In genomic region chr3:197117107-197117506, GRCh38 we compare ENCODE assay signal across 19 cellular contexts.
DNase-seq lines count a peak whose midpoint lies in the region; ATAC-seq, FAIRE-seq and TF ChIP-seq lines count a peak whose summit lies in the region.
"Had no signal": no experiment of that assay in that cellular context is flagged by ENCODE, and none has a peak within 500 bp of the region (broad histone marks: within the 10 kb centered on the region; RNA-seq: fewer than 3 reads in every experiment).

No MANE protein-coding gene starts in this region.

- TF ChIP-seq CTCF in HCT116 (IDR thresholded peaks at IDR 0.05 in 2 of 3, conservative IDR thresholded peaks at IDR 0.05 in 1 of 3; ENCODE audit: borderline replicate concordance in 1 of 3, insufficient read depth in 1 of 3, low read depth in 2 of 3, low read length in 2 of 3) (no peak), astrocyte (IDR thresholded peaks at IDR 0.05; ENCODE audit: insufficient read depth, low read depth, low read length) (no peak), CD14-positive monocyte (IDR thresholded peaks at IDR 0.05) (no peak)

- RAD21 ChIA-PET in HCT116 (lab: Charles Lee; ENCODE audit: low non-redundant PET in 1 of 2, low total read pairs in 2 of 2, uncharacterized antibody in 2 of 2, unreplicated experiment in 2 of 2) = no interaction called here

- H3K27me3 ChIP-seq in HCT116 (ENCODE audit: insufficient read depth, low read length) (no peaks in the 10 kb centered on the region), astrocyte (ENCODE audit: insufficient read depth, low read length) (no peaks in the 10 kb centered on the region), iPS-18a (ENCODE audit: control insufficient read depth, insufficient read depth, low read length) (no peaks in the 10 kb centered on the region)
- H3K27me3 ChIP-seq: brain microvascular endothelial cell, dorsolateral prefrontal cortex, left lung, ovary had no signal

- TF ChIP-seq RAD21 in HCT116 (IDR thresholded peaks at IDR 0.05; ENCODE audit: low read depth) = no peak

- H3K9ac ChIP-seq in HCT116 (ENCODE audit: low read length) = no peak overlapping the region
- H3K9ac ChIP-seq in astrocyte (ENCODE audit: low read length) = no peak overlapping the region
- H3K9ac ChIP-seq in iPS-18a (ENCODE audit: low read length) = no peak overlapping the region

- no peaks in the 10 kb centered on the region for H4K20me1 ChIP-seq in HCT116 (ENCODE audit: insufficient read depth)
- H4K20me1 ChIP-seq in astrocyte (ENCODE audit: insufficient read depth, low read length) = peaks cover 45% of the 10 kb centered on the region

- no peaks in the 10 kb centered on the region for H3K9me2 ChIP-seq in HCT116 (ENCODE audit: insufficient read depth)

- FAIRE-seq in astrocyte (lab: Jason Lieb, UNC) = peak; percentile 5
- FAIRE-seq: D721Med had no signal

- H3K79me2 ChIP-seq in HCT116 (ENCODE audit: insufficient read depth, low read length) (peaks cover 3% of the 10 kb centered on the region; the same call in 1 of the 2 replicates), astrocyte (ENCODE audit: insufficient read depth, low read length) (peaks cover 46% of the 10 kb centered on the region)

- no peak overlapping the region for H2AFZ ChIP-seq in HCT116 (ENCODE audit: low read depth, low read length, poor library complexity, severe bottlenecking)
- no peak overlapping the region for H2AFZ ChIP-seq in astrocyte (ENCODE audit: low read depth, low read length)

- H3K4me3 ChIP-seq in HCT116 (replicated peaks in 1 of 2; ENCODE audit: low read depth in 1 of 2, low read length in 2 of 2) (no peak overlapping the region), astrocyte (ENCODE audit: insufficient read depth, low read depth, low read length) (no peak overlapping the region), iPS-18a (ENCODE audit: low read length) (no peak overlapping the region)
- H3K4me3 ChIP-seq: dorsolateral prefrontal cortex, left lung, ovary had no signal

- H3K36me3 Mint-ChIP-seq in astrocyte (ENCODE audit: low read depth, unreplicated experiment) (peaks cover 6% of the 10 kb centered on the region), CD14-positive monocyte (peaks cover 28 to 50% of the 10 kb centered on the region in 2 donors)

- no peaks in the 10 kb centered on the region for H3K9me3 Mint-ChIP-seq in astrocyte (ENCODE audit: unreplicated experiment)
- H3K9me3 Mint-ChIP-seq in CD14-positive monocyte = peaks cover 0 to 2% (median 0%) of the 10 kb centered on the region in 7 donors
- H3K9me3 Mint-ChIP-seq: stimulated activated naive CD8-positive, alpha-beta T cell treated with anti-CD3 and anti-CD28 coated beads, Interleukin-15, Interleukin-2, amounts not matched to agents 100 ng/mL and 50 ng/mL, for 24 hours had no signal

- in situ Hi-C loops in Caki2 (cut with HindIII; ENCODE audit: low pct_unique_long_range_greater_than_20kb, low sequenced_read_pairs) = no loop called here

- H3K4me1 Mint-ChIP-seq in astrocyte (ENCODE audit: low read depth, unreplicated experiment) (peaks cover 8% of the 10 kb centered on the region), CD14-positive monocyte (peaks cover 2% of the 10 kb centered on the region)

- H3K27ac Mint-ChIP-seq in astrocyte (ENCODE audit: unreplicated experiment) (no peak overlapping the region), CD14-positive monocyte (no peak overlapping the region)
- H3K27ac Mint-ChIP-seq: stimulated activated naive CD8-positive, alpha-beta T cell treated with anti-CD3 and anti-CD28 coated beads, Interleukin-15, Interleukin-2, amounts not matched to agents 100 ng/mL and 50 ng/mL, for 24 hours had no signal

- BruUV-seq in HCT116 (replicated peaks; lab: Mats Ljungman, UMichigan) = no TSS peak

- H3K27ac ChIP-seq in HCT116 (ENCODE audit: low read depth, low read length) = no peak overlapping the region
- H3K27ac ChIP-seq in astrocyte (ENCODE audit: low read depth, low read length) = no peak overlapping the region
- H3K27ac ChIP-seq in iPS-18a (ENCODE audit: low read length) = peak overlapping the region; percentile 49
- H3K27ac ChIP-seq: brain microvascular endothelial cell, left lung, ovary had no signal

- DNase-seq in Caki2 (ENCODE audit: low read depth) (peak; percentile 41), HCT116 (ENCODE audit: low read depth, low spot score) (no peak), astrocyte (ENCODE audit: low read depth) (peak; percentile 22), HEK293T (ENCODE audit: extremely low spot score) (no peak), CD14-positive monocyte (ENCODE audit: low spot score) (no peak), GF-D8 (lab: John Stamatoyannopoulos, UW) (no peak)
- DNase-seq: activated CD4-positive, CD25-positive, alpha-beta regulatory T cell; activated gamma-delta T cell treated with Interleukin-2 at 50 U/mL for 16 hours; brain microvascular endothelial cell; dorsolateral prefrontal cortex; Kasumi-1; left lung; NCI-H1436 treated with DMSO at 0.1 percent for 48 hours; NCI-H524; ovary had no signal

- H3K4me2 ChIP-seq in HCT116 (ENCODE audit: low read length) = peak overlapping the region; percentile 15; the same call in 1 of the 2 replicates
- no peak overlapping the region for H3K4me2 ChIP-seq in astrocyte (ENCODE audit: low read length)

- intact Hi-C loops in HCT116 (cut with micrococcal nuclease) = no loop called here
- intact Hi-C loops in CD14-positive monocyte (cut with micrococcal nuclease) = no loop called here

- H3K4me3 Mint-ChIP-seq in astrocyte (ENCODE audit: unreplicated experiment) (no peak overlapping the region), CD14-positive monocyte (no peak overlapping the region)
- H3K4me3 Mint-ChIP-seq: stimulated activated naive CD8-positive, alpha-beta T cell treated with anti-CD3 and anti-CD28 coated beads, Interleukin-15, Interleukin-2, amounts not matched to agents 100 ng/mL and 50 ng/mL, for 24 hours had no signal

- no peaks in the 10 kb centered on the region for H3K36me3 ChIP-seq in HCT116 (ENCODE audit: control insufficient read depth in 1 of 2, insufficient read depth in 2 of 2, low read length in 2 of 2)
- peaks cover 28% of the 10 kb centered on the region for H3K36me3 ChIP-seq in astrocyte (ENCODE audit: insufficient read depth, low read length)
- peaks cover 9% of the 10 kb centered on the region for H3K36me3 ChIP-seq in iPS-18a (ENCODE audit: control insufficient read depth, low read depth, low read length)
- H3K36me3 ChIP-seq: ovary had no signal

- TF ChIP-seq POLR2A in HCT116 (IDR thresholded peaks at IDR 0.05; ENCODE audit: borderline replicate concordance, extremely low read depth, insufficient read depth, insufficient read length) = no peak

- H3K27me3 Mint-ChIP-seq in astrocyte (ENCODE audit: low read depth, unreplicated experiment) (no peaks in the 10 kb centered on the region), CD14-positive monocyte (ENCODE audit: low read depth in 3 of 3) (no peaks in the 10 kb centered on the region)
- H3K27me3 Mint-ChIP-seq: stimulated activated naive CD8-positive, alpha-beta T cell treated with anti-CD3 and anti-CD28 coated beads, Interleukin-15, Interleukin-2, amounts not matched to agents 100 ng/mL and 50 ng/mL, for 24 hours had no signal

- ATAC-seq in HCT116 (no peak), HG02884 (IDR thresholded peaks at IDR 0.05; ENCODE audit: unreplicated experiment) (no peak)
- ATAC-seq: left lung had no signal

- H3K9me3 ChIP-seq in HCT116 (ENCODE audit: control insufficient read depth in 1 of 2, insufficient read depth in 1 of 2, low read depth in 1 of 2, low read length in 2 of 2) = no peaks in the 10 kb centered on the region
- no peaks in the 10 kb centered on the region for H3K9me3 ChIP-seq in astrocyte (ENCODE audit: insufficient read depth, low read depth, low read length)
- H3K9me3 ChIP-seq in iPS-18a (ENCODE audit: control insufficient read depth, low read depth, low read length) = no peaks in the 10 kb centered on the region
- H3K9me3 ChIP-seq: left lung, ovary had no signal

- POLR2A ChIA-PET in HCT116 (lab: Charles Lee) (no interaction called here), HEK293T (lab: Yijun Ruan, JAX) (no interaction called here)

- CTCF ChIA-PET in HCT116 (lab: Charles Lee) (no interaction called here), HEK293T (lab: Yijun Ruan, JAX) (no interaction called here)

- H3K4me1 ChIP-seq in HCT116 (ENCODE audit: control insufficient read depth in 1 of 2, insufficient read depth in 2 of 2, low read length in 2 of 2) (peaks cover 0 to 7% of the 10 kb centered on the region in 2 experiments; a peak in 1 of 4 replicates), astrocyte (ENCODE audit: insufficient read depth, low read length) (no peaks in the 10 kb centered on the region), iPS-18a (ENCODE audit: control insufficient read depth, low read depth, low read length) (no peaks in the 10 kb centered on the region)
- H3K4me1 ChIP-seq: left lung had no signal

TF ChIP-seq in HCT116, 20 proteins besides CTCF, POLR2A, EP300 and RAD21:
- no peak for TF ChIP-seq SIN3A (IDR thresholded peaks at IDR 0.05; ENCODE audit: low read depth)
- no peak for TF ChIP-seq MAX (IDR thresholded peaks at IDR 0.05)
- TF ChIP-seq POLR2AphosphoS5 (IDR thresholded peaks at IDR 0.05; ENCODE audit: low read depth, low read length) = no peak
- no peak for TF ChIP-seq SP1 (IDR thresholded peaks at IDR 0.05; ENCODE audit: low read depth)
- TF ChIP-seq FOSL1 (IDR thresholded peaks at IDR 0.05; ENCODE audit: low read depth) = no peak

TF ChIP-seq in HEK293T, 16 proteins besides CTCF, POLR2A, EP300 and RAD21:
- no peak for TF ChIP-seq FOXA1 (IDR thresholded peaks at IDR 0.05)
- no peak for TF ChIP-seq NFRKB (IDR thresholded peaks at IDR 0.05)

Comparison
In these comparisons a context has a peak if more than half of its experiments do, and no peak if none do; other contexts are left out.
1. DNase-seq: peak in Caki2 (single experiment) and astrocyte (single experiment); none in HCT116 (single experiment), HEK293T (single experiment), CD14-positive monocyte (single experiment) and GF-D8 (single experiment).